In genomic region chr19:33294058-33294798, GRCh38 we compare ENCODE assay signal across 1 cellular context.
TF ChIP-seq lines count a peak whose summit lies in the region.

No MANE protein-coding gene starts in this region.

TF ChIP-seq in GM23338, 12 proteins besides CTCF, POLR2A, EP300 and RAD21 (continued from another document):
- TF ChIP-seq, protein P1, sequence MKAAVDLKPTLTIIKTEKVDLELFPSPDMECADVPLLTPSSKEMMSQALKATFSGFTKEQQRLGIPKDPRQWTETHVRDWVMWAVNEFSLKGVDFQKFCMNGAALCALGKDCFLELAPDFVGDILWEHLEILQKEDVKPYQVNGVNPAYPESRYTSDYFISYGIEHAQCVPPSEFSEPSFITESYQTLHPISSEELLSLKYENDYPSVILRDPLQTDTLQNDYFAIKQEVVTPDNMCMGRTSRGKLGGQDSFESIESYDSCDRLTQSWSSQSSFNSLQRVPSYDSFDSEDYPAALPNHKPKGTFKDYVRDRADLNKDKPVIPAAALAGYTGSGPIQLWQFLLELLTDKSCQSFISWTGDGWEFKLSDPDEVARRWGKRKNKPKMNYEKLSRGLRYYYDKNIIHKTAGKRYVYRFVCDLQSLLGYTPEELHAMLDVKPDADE (IDR thresholded peaks at IDR 0.05): no peak
- TF ChIP-seq EZH2phosphoT487 (IDR thresholded peaks at IDR 0.05; ENCODE audit: unreplicated experiment) (no peak), STAT1 (IDR thresholded peaks at IDR 0.05; ENCODE audit: unreplicated experiment) (no peak), JUNB (IDR thresholded peaks at IDR 0.05; ENCODE audit: unreplicated experiment) (no peak), EZH2 (IDR thresholded peaks at IDR 0.05; ENCODE audit: low read depth, unreplicated experiment) (no peak), ZNF114 (CRISPR knock-in tag; IDR thresholded peaks at IDR 0.05) (no peak)
- TF ChIP-seq, protein P2, sequence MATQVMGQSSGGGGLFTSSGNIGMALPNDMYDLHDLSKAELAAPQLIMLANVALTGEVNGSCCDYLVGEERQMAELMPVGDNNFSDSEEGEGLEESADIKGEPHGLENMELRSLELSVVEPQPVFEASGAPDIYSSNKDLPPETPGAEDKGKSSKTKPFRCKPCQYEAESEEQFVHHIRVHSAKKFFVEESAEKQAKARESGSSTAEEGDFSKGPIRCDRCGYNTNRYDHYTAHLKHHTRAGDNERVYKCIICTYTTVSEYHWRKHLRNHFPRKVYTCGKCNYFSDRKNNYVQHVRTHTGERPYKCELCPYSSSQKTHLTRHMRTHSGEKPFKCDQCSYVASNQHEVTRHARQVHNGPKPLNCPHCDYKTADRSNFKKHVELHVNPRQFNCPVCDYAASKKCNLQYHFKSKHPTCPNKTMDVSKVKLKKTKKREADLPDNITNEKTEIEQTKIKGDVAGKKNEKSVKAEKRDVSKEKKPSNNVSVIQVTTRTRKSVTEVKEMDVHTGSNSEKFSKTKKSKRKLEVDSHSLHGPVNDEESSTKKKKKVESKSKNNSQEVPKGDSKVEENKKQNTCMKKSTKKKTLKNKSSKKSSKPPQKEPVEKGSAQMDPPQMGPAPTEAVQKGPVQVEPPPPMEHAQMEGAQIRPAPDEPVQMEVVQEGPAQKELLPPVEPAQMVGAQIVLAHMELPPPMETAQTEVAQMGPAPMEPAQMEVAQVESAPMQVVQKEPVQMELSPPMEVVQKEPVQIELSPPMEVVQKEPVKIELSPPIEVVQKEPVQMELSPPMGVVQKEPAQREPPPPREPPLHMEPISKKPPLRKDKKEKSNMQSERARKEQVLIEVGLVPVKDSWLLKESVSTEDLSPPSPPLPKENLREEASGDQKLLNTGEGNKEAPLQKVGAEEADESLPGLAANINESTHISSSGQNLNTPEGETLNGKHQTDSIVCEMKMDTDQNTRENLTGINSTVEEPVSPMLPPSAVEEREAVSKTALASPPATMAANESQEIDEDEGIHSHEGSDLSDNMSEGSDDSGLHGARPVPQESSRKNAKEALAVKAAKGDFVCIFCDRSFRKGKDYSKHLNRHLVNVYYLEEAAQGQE (IDR thresholded peaks at IDR 0.05; ENCODE audit: unreplicated experiment): no peak
